20 cellular contexts compared by ENCODE assay signal in the genomic region with DNA sequence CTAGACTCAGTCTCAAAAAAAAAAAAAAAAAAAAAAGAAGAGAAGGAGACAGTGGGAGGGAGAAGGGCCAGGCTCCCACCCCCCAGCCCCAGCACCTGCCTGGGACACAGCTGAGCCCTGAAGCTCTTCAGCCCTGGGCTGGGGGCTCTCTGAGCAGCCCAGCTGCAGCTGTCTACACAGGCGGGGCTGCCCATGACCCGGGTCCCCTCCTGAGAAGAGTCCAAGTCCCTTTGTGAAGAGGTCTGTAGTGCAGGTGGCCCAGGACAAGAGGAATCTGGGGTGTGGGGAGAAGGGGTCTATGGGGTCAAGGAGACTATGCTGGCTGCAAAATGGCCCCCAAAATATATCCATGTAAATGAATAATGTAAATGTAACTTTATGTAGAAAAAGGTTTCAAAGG. TPM values are rescaled to one million over a fixed set of nuclear protein-coding genes. Genes with fewer than 3 reads are reported as not detected.
DNase-seq lines count a peak whose midpoint lies in the region; ATAC-seq and TF ChIP-seq lines count a peak whose summit lies in the region.
"Had no signal": no experiment of that assay in that cellular context is flagged by ENCODE, and none has a peak within 500 bp of the region (broad histone marks: within the 10 kb centered on the region; RNA-seq: fewer than 3 reads in every experiment).

No MANE protein-coding gene starts in this region.

- H3K36me3 ChIP-seq in H7 (replicated peaks; ENCODE audit: control insufficient read depth, insufficient read depth, low read length) (no peaks in the 10 kb centered on the region), neutrophil (no peaks in the 10 kb centered on the region)
- H3K36me3 ChIP-seq: BLaER1 treated with 17β-estradiol and CSF1 and Interleukin-3, amounts not matched to agents 10 nM and 100 nM had no signal

- no peaks in the 10 kb centered on the region for H3K27me3 ChIP-seq in H7 (ENCODE audit: control insufficient read depth, insufficient read depth, low read length)
- no peaks in the 10 kb centered on the region for H3K27me3 ChIP-seq in neutrophil

- H3K36me3 Mint-ChIP-seq in activated naive CD8-positive, alpha-beta T cell treated with anti-CD3 and anti-CD28 coated beads, Interleukin-2, amount 10 ng/mL, durations not matched to agents 7 days and 5 days: peaks cover 2% of the 10 kb centered on the region
- H3K36me3 Mint-ChIP-seq in activated naive CD8-positive, alpha-beta T cell treated with anti-CD3 and anti-CD28 coated beads for 36 hours: no peaks in the 10 kb centered on the region
- no peaks in the 10 kb centered on the region for H3K36me3 Mint-ChIP-seq in T-helper 17 cell (ENCODE audit: low read depth)
- H3K36me3 Mint-ChIP-seq: CD8-positive, alpha-beta T cell had no signal

- H3K9me3 ChIP-seq in T-helper 17 cell (ENCODE audit: control insufficient read depth, low read length, poor library complexity, severe bottlenecking) (no peaks in the 10 kb centered on the region), neutrophil (no peaks in the 10 kb centered on the region)
- H3K9me3 ChIP-seq: BLaER1 treated with 17β-estradiol and CSF1 and Interleukin-3, amounts not matched to agents 10 nM and 100 nM had no signal

- DNase-seq in activated naive CD8-positive, alpha-beta T cell treated with anti-CD3 and anti-CD28 coated beads, Interleukin-2, amount 10 ng/mL, durations not matched to agents 7 days and 5 days: no peak
- no peak for DNase-seq in activated naive CD8-positive, alpha-beta T cell treated with anti-CD3 and anti-CD28 coated beads for 36 hours
- peak; percentile 49 for DNase-seq in H7
- DNase-seq in T-helper 17 cell: no peak
- DNase-seq in 8988T: no peak
- DNase-seq: MV-4-11, NCI-H187, NCI-H2227 treated with DMSO at 0.1 percent for 48 hours, NCI-H524, NCI-H82, SHP77 had no signal

- TF ChIP-seq CTCF in neutrophil (IDR thresholded peaks at IDR 0.05): no peak

- H3K4me1 ChIP-seq in neutrophil (ENCODE audit: control insufficient read depth in 1 of 2, insufficient read depth in 1 of 2, low read depth in 1 of 2, low read length in 1 of 2): peaks cover 60 to 72% of the 10 kb centered on the region in 2 experiments

- peak overlapping the region; percentile 93 for H3K27ac Mint-ChIP-seq in activated naive CD8-positive, alpha-beta T cell treated with anti-CD3 and anti-CD28 coated beads, Interleukin-2, amount 10 ng/mL, durations not matched to agents 7 days and 5 days
- no peak overlapping the region for H3K27ac Mint-ChIP-seq in activated naive CD8-positive, alpha-beta T cell treated with anti-CD3 and anti-CD28 coated beads for 36 hours
- peak overlapping the region; percentile 30 for H3K27ac Mint-ChIP-seq in T-helper 17 cell
- H3K27ac Mint-ChIP-seq: CD8-positive, alpha-beta T cell; GM23338 had no signal

- H3K27ac ChIP-seq in neutrophil: peak overlapping the region; percentile 85
- H3K27ac ChIP-seq: BLaER1 treated with 17β-estradiol and CSF1 and Interleukin-3, amounts not matched to agents 10 nM and 100 nM; SK-N-MC had no signal

- peaks cover 1% of the 10 kb centered on the region for H3K9me3 Mint-ChIP-seq in activated naive CD8-positive, alpha-beta T cell treated with anti-CD3 and anti-CD28 coated beads, Interleukin-2, amount 10 ng/mL, durations not matched to agents 7 days and 5 days
- no peaks in the 10 kb centered on the region for H3K9me3 Mint-ChIP-seq in activated naive CD8-positive, alpha-beta T cell treated with anti-CD3 and anti-CD28 coated beads for 36 hours
- H3K9me3 Mint-ChIP-seq: CD8-positive, alpha-beta T cell; GM23338 had no signal

- H3K4me3 ChIP-seq in H7 (ENCODE audit: insufficient read depth, low read depth, low read length): no peak overlapping the region
- peak overlapping the region in 1 of 2 experiments; percentile 21 for H3K4me3 ChIP-seq in neutrophil (ENCODE audit: low read depth in 1 of 2, low read length in 1 of 2)
- H3K4me3 ChIP-seq: BLaER1 treated with 17β-estradiol and CSF1 and Interleukin-3, amounts not matched to agents 10 nM and 100 nM; GM23338; K562; SK-N-MC had no signal

- POLR2A ChIA-PET in activated naive CD8-positive, alpha-beta T cell treated with anti-CD3 and anti-CD28 coated beads, Interleukin-2, amount 10 ng/mL, durations not matched to agents 7 days and 5 days (lab: Charles Lee): interaction anchor here (0.6 to 2.2 kb wide), 4 partner anchors 15 to 1462 kb away, joined by 3 to 7 read pairs (median 4); a partner anchor contains a TSS

- H3K4me1 Mint-ChIP-seq in activated naive CD8-positive, alpha-beta T cell treated with anti-CD3 and anti-CD28 coated beads, Interleukin-2, amount 10 ng/mL, durations not matched to agents 7 days and 5 days: peaks cover 9% of the 10 kb centered on the region
- H3K4me1 Mint-ChIP-seq in activated naive CD8-positive, alpha-beta T cell treated with anti-CD3 and anti-CD28 coated beads for 36 hours: peaks cover 6% of the 10 kb centered on the region
- peaks cover 10% of the 10 kb centered on the region for H3K4me1 Mint-ChIP-seq in T-helper 17 cell

- ATAC-seq in activated naive CD8-positive, alpha-beta T cell treated with anti-CD3 and anti-CD28 coated beads, Interleukin-2, amount 10 ng/mL, durations not matched to agents 7 days and 5 days (ENCODE audit: low read depth): no peak
- no peak for ATAC-seq in T-helper 17 cell
- no peak for ATAC-seq in HG03196 (IDR thresholded peaks at IDR 0.05; ENCODE audit: unreplicated experiment)
- ATAC-seq: GM23338, Panc1 had no signal

- no peak overlapping the region for H3K4me3 Mint-ChIP-seq in activated naive CD8-positive, alpha-beta T cell treated with anti-CD3 and anti-CD28 coated beads, Interleukin-2, amount 10 ng/mL, durations not matched to agents 7 days and 5 days
- no peak overlapping the region for H3K4me3 Mint-ChIP-seq in activated naive CD8-positive, alpha-beta T cell treated with anti-CD3 and anti-CD28 coated beads for 36 hours
- H3K4me3 Mint-ChIP-seq in T-helper 17 cell: no peak overlapping the region
- H3K4me3 Mint-ChIP-seq: GM23338 had no signal

- H3K27me3 Mint-ChIP-seq in activated naive CD8-positive, alpha-beta T cell treated with anti-CD3 and anti-CD28 coated beads, Interleukin-2, amount 10 ng/mL, durations not matched to agents 7 days and 5 days: no peaks in the 10 kb centered on the region
- no peaks in the 10 kb centered on the region for H3K27me3 Mint-ChIP-seq in activated naive CD8-positive, alpha-beta T cell treated with anti-CD3 and anti-CD28 coated beads for 36 hours
- no peaks in the 10 kb centered on the region for H3K27me3 Mint-ChIP-seq in T-helper 17 cell

RNA-seq across cellular contexts. Expression of a gene that starts 6.7 kb away (rescaled TPM):
- total RNA-seq in activated naive CD8-positive, alpha-beta T cell treated with anti-CD3 and anti-CD28 coated beads, Interleukin-2, amount 10 ng/mL, durations not matched to agents 7 days and 5 days: not detected
- total RNA-seq in activated naive CD8-positive, alpha-beta T cell treated with anti-CD3 and anti-CD28 coated beads for 36 hours: not detected
- total RNA-seq in H7 (2014; rRNA removed; shearing (Covaris generic)): 1.4 TPM in 1 of 2 replicates, not detected in the other
- 1 to 10 TPM in 1 of 2 donors, not detected in 1; 9.3 TPM for total RNA-seq in T-helper 17 cell
- total RNA-seq: A673; CD8-positive, alpha-beta T cell; GM23338 had no signal

RNA-seq across cellular contexts. Expression of a gene that starts 15.1 kb away (rescaled TPM):
- 10 to 100 TPM; 51.8 to 53.2 TPM for total RNA-seq in activated naive CD8-positive, alpha-beta T cell treated with anti-CD3 and anti-CD28 coated beads, Interleukin-2, amount 10 ng/mL, durations not matched to agents 7 days and 5 days
- 10 to 100 TPM; 63.3 to 66.1 TPM for total RNA-seq in activated naive CD8-positive, alpha-beta T cell treated with anti-CD3 and anti-CD28 coated beads for 36 hours
- total RNA-seq in H7 (2014; rRNA removed; shearing (Covaris generic)): 143 and 197 TPM in 2 replicates
- 10 to 100 TPM; 46.4 to 58.2 TPM for total RNA-seq in T-helper 17 cell

RNA-seq across cellular contexts. Expression of a gene that starts 17.5 kb away (rescaled TPM):
- total RNA-seq in activated naive CD8-positive, alpha-beta T cell treated with anti-CD3 and anti-CD28 coated beads, Interleukin-2, amount 10 ng/mL, durations not matched to agents 7 days and 5 days: 10 to 100 TPM; 77.6 to 90.9 TPM
- 10 to 100 TPM; 74.1 to 77.3 TPM for total RNA-seq in activated naive CD8-positive, alpha-beta T cell treated with anti-CD3 and anti-CD28 coated beads for 36 hours
- total RNA-seq in H7 (2014; rRNA removed; shearing (Covaris generic)): 121 and 130 TPM in 2 replicates
- 10 to 100 TPM; 71.0 to 87.9 TPM for total RNA-seq in T-helper 17 cell

RNA-seq across cellular contexts. Expression of a gene that starts 48.8 kb away (rescaled TPM):
- 100 to 1,000 TPM; 149 to 152 TPM for total RNA-seq in activated naive CD8-positive, alpha-beta T cell treated with anti-CD3 and anti-CD28 coated beads, Interleukin-2, amount 10 ng/mL, durations not matched to agents 7 days and 5 days
- 10 to 100 TPM; 86.8 to 91.3 TPM for total RNA-seq in activated naive CD8-positive, alpha-beta T cell treated with anti-CD3 and anti-CD28 coated beads for 36 hours
- total RNA-seq in H7 (2014; rRNA removed; shearing (Covaris generic)): 36.8 and 41.0 TPM in 2 replicates
- 100 to 1,000 TPM; 128 to 134 TPM for total RNA-seq in T-helper 17 cell
